1 cellular context compared by ENCODE assay signal in genomic region chr10:5234106-5234877, GRCh38.
TF ChIP-seq lines count a peak whose summit lies in the region.

No MANE protein-coding gene starts in this region.

TF ChIP-seq in HepG2, 621 proteins besides CTCF, POLR2A, EP300 and RAD21 (continued from another document and continues in another):
- TF ChIP-seq PBX3 (CRISPR knock-in tag; IDR thresholded peaks at IDR 0.05; ENCODE audit: borderline replicate concordance) (no peak), ZNF724P (CRISPR knock-in tag; IDR thresholded peaks at IDR 0.05; ENCODE audit: borderline replicate concordance) (0 out of 2 replicates have a peak, but pooled peaks have one; percentile 33), ZFP1 (CRISPR knock-in tag; IDR thresholded peaks at IDR 0.05) (0 out of 2 replicates have a peak, but pooled peaks have one; percentile 48), ZBTB40 (IDR thresholded peaks at IDR 0.05) (no peak), ZBTB40 (CRISPR knock-in tag; IDR thresholded peaks at IDR 0.05) (no peak; the same call in 1 of the 2 replicates), SRF (IDR thresholded peaks at IDR 0.05; ENCODE audit: low read depth, low read length) (no peak), ATF3 (CRISPR knock-in tag; IDR thresholded peaks at IDR 0.05) (peak; percentile 58), ZNF772 (CRISPR knock-in tag; IDR thresholded peaks at IDR 0.05) (peak; percentile 64; the same call in 1 of the 2 replicates), SAP130 (CRISPR knock-in tag; IDR thresholded peaks at IDR 0.05; ENCODE audit: low read depth) (peak; percentile 72), PHF20 (CRISPR knock-in tag; IDR thresholded peaks at IDR 0.05) (no peak), ZNF777 (CRISPR knock-in tag; IDR thresholded peaks at IDR 0.05) (no peak), NFE2L1 (CRISPR knock-in tag; IDR thresholded peaks at IDR 0.05; ENCODE audit: borderline replicate concordance) (no peak), HOMEZ (CRISPR knock-in tag; IDR thresholded peaks at IDR 0.05; ENCODE audit: low read depth) (peak; percentile 96; the same call in 1 of the 2 replicates), ATF1 (CRISPR knock-in tag; IDR thresholded peaks at IDR 0.05) (no peak), HNF4G (IDR thresholded peaks at IDR 0.05; ENCODE audit: borderline replicate concordance, low read depth, low read length) (peak; percentile 37; the same call in 1 of the 2 replicates), HNF4G (CRISPR knock-in tag; IDR thresholded peaks at IDR 0.05; ENCODE audit: borderline replicate concordance, low read depth) (no peak), ZKSCAN5 (CRISPR knock-in tag; IDR thresholded peaks at IDR 0.05) (no peak; the same call in 1 of the 2 replicates), ONECUT2 (CRISPR knock-in tag; IDR thresholded peaks at IDR 0.05) (peak; percentile 38; the same call in 1 of the 2 replicates), NFKBIZ (CRISPR knock-in tag; IDR thresholded peaks at IDR 0.05) (peak; percentile 82; the same call in 1 of the 2 replicates), TEAD3 (CRISPR knock-in tag; optimal IDR thresholded peaks at IDR 0.05; ENCODE audit: borderline replicate concordance) (peak; percentile 60), KLF9 (CRISPR knock-in tag; IDR thresholded peaks at IDR 0.05; ENCODE audit: low read depth) (no peak), REPIN1 (CRISPR knock-in tag; IDR thresholded peaks at IDR 0.05; ENCODE audit: borderline replicate concordance, low read depth) (no peak), KDM3A (CRISPR knock-in tag; IDR thresholded peaks at IDR 0.05; ENCODE audit: low read depth) (peak; percentile 31; the same call in 1 of the 2 replicates), XBP1 (CRISPR knock-in tag; IDR thresholded peaks at IDR 0.05) (no peak), SATB2 (CRISPR knock-in tag; IDR thresholded peaks at IDR 0.05) (no peak), ZNF512 (CRISPR knock-in tag; IDR thresholded peaks at IDR 0.05) (no peak), THAP7 (CRISPR knock-in tag; IDR thresholded peaks at IDR 0.05) (no peak), KAT7 (CRISPR knock-in tag; IDR thresholded peaks at IDR 0.05; ENCODE audit: borderline replicate concordance) (no peak), RCOR2 (CRISPR knock-in tag; IDR thresholded peaks at IDR 0.05) (peak; percentile 78; the same call in 1 of the 2 replicates), AHDC1 (CRISPR knock-in tag; IDR thresholded peaks at IDR 0.05; ENCODE audit: borderline replicate concordance) (peak; percentile 72; the same call in 1 of the 2 replicates), ZBTB2 (CRISPR knock-in tag; IDR thresholded peaks at IDR 0.05; ENCODE audit: low read depth) (no peak), ZBTB25 (CRISPR knock-in tag; IDR thresholded peaks at IDR 0.05) (no peak; the same call in 1 of the 2 replicates), ISX (CRISPR knock-in tag; conservative IDR thresholded peaks at IDR 0.05) (no peak), BRD4 (CRISPR knock-in tag; IDR thresholded peaks at IDR 0.05) (0 out of 2 replicates have a peak, but pooled peaks have one; percentile 52), MTA1 (CRISPR knock-in tag; IDR thresholded peaks at IDR 0.05; ENCODE audit: borderline replicate concordance) (no peak)
